ENCODE assay signal across 8 cellular contexts in the genomic region with DNA sequence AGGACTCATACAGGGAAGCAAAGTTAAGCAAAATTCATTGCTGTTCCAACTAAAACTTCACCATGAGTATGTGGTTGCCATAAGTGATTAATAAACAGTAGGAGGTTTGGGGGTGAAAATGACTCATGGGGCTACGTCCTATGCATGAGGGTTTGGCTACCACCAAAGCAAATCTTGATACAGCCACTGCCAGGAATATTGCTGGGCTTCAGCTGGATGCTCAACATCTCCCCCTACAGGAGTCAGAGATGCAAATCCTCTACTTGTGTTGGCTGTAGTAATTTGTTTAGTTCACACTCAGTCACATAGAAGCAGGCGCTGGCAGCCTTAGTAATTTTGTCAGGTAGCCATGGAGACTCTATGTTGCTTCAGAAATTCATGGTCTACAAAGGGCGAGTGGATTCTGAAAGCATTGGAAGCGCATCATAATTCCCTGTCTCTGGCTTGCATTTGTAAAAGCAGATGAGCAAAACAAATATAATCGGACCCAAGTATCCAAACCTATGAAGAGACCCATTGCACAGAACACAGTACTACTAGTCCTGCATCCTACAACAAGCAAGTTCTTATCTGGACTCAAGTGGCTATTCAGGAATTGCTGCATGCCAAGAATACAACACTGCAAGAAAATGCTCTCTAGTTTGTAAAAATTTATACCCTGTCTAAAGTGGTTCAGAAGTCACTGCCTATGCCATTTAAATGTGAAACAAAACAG.
DNase-seq lines count a peak whose midpoint lies in the region; ATAC-seq, FAIRE-seq and TF ChIP-seq lines count a peak whose summit lies in the region.

No MANE protein-coding gene starts in this region.

- no peak overlapping the region for H2BK120ac ChIP-seq in H1 (replicated peaks; ENCODE audit: low read depth, low read length)

- no peak overlapping the region for H3K9ac ChIP-seq in H1 (replicated peaks in 1 of 4; ENCODE audit: extremely low read depth in 1 of 4, low read depth in 3 of 4, low read length in 3 of 4)

- 54% methylated on average over 5 of the region's 5 CpGs; no CpG with 5 or more reads in 1 of the 2 experiments for WGBS in H1 (ENCODE audit: extremely low coverage in 1 of 2, insufficient coverage in 1 of 2, insufficient read length in 1 of 2, insufficient replicate concordance in 2 of 2, low coverage in 1 of 2, low lambda C conversion rate in 2 of 2, missing lambda C conversion rate in 1 of 2), 2 experiments

- H3K56ac ChIP-seq in H1 (replicated peaks; ENCODE audit: insufficient read length, low read depth, low read length) = no peak overlapping the region

- no peak overlapping the region for H4K91ac ChIP-seq in H1 (replicated peaks; ENCODE audit: insufficient read length, low read length)

- H3K27me3 Mint-ChIP-seq in stimulated activated naive B cell treated with anti-CD40 and anti-IgM and Interleukin-4, amounts not matched to agents 10 μg/mL and 1 μg/mL and 100 μg/mL, for 72 hours = peaks cover 31 to 35% of the 10 kb centered on the region in 2 donors

- FAIRE-seq in H1 (lab: Jason Lieb, UNC) = peak; percentile 52

- no peak overlapping the region for H3K4me3 ChIP-seq in H1 (ENCODE audit: extremely low read depth in 1 of 4, insufficient read depth in 2 of 4, low read depth in 3 of 4, low read length in 4 of 4)
- no peak overlapping the region for H3K4me3 ChIP-seq in mucosa of descending colon

- H3K14ac ChIP-seq in H1 (ENCODE audit: insufficient read length) = no peak overlapping the region

- H3K4me1 Mint-ChIP-seq in stimulated activated naive B cell treated with anti-CD40 and anti-IgM and Interleukin-4, amounts not matched to agents 10 μg/mL and 1 μg/mL and 100 μg/mL, for 72 hours = peaks cover 2 to 6% of the 10 kb centered on the region in 2 donors

- H3K36me3 Mint-ChIP-seq in stimulated activated naive B cell treated with anti-CD40 and anti-IgM and Interleukin-4, amounts not matched to agents 10 μg/mL and 1 μg/mL and 100 μg/mL, for 72 hours = no peaks in the 10 kb centered on the region

- no peaks in the 10 kb centered on the region for H3K79me2 ChIP-seq in H1 (ENCODE audit: control insufficient read depth in 1 of 2, insufficient read depth in 2 of 2, low read length in 2 of 2)

- H3K18ac ChIP-seq in H1 (ENCODE audit: extremely low read depth, low read length) = no peak overlapping the region

- H4K20me1 ChIP-seq in H1 (replicated peaks in 1 of 2; ENCODE audit: control insufficient read depth in 1 of 2, insufficient read depth in 2 of 2, low read length in 2 of 2) = no peaks in the 10 kb centered on the region

- H3K9me3 ChIP-seq in H1 (ENCODE audit: insufficient read depth in 2 of 2, low read depth in 1 of 2, low read length in 1 of 2) (no peaks in the 10 kb centered on the region; a peak in 1 of 4 replicates), mucosa of descending colon (no peaks in the 10 kb centered on the region)

- no peak for TF ChIP-seq EP300 in H1 (IDR thresholded peaks at IDR 0.05; ENCODE audit: borderline replicate concordance in 1 of 2, low read depth in 2 of 2, low read length in 2 of 2)

- H2BK20ac ChIP-seq in H1 (ENCODE audit: low read length) = no peak overlapping the region

- TF ChIP-seq CTCF in H1 (IDR thresholded peaks at IDR 0.05; ENCODE audit: control extremely low read depth in 1 of 3, insufficient read depth in 1 of 3, low read depth in 1 of 3, low read length in 3 of 3) (peak; percentile 28 to 88 (median 68)), mucosa of descending colon (IDR thresholded peaks at IDR 0.05) (peak; percentile 57)

- intact Hi-C loops in mucosa of descending colon (cut with DNase I, micrococcal nuclease) = no loop called here

- H3K23me2 ChIP-seq in H1 (ENCODE audit: low read depth, low read length) = no peaks in the 10 kb centered on the region

- CTCF ChIA-PET in HEK293T (lab: Yijun Ruan, JAX) (interaction anchor here (0.6 to 1.0 kb wide), 3 partner anchors 15 to 662 kb away, joined by 3 read pairs; no protein-coding TSS in a partner anchor), H1 (lab: Charles Lee; ENCODE audit: partially characterized antibody) (interaction anchor here (0.6 to 4.8 kb wide), 25 partner anchors 11 to 354 kb away, joined by 3 to 27 read pairs (median 3); no protein-coding TSS in a partner anchor)

- no peak overlapping the region for H3K4ac ChIP-seq in H1 (replicated peaks; ENCODE audit: insufficient read length, low read depth, low read length)

- H2BK5ac ChIP-seq in H1 (ENCODE audit: low read depth, low read length) = no peak overlapping the region

- TF ChIP-seq RAD21 in H1 (IDR thresholded peaks at IDR 0.05 in 1 of 2, conservative IDR thresholded peaks at IDR 0.05 in 1 of 2; ENCODE audit: low read depth in 2 of 2, low read length in 2 of 2) = peak; percentile 66 to 74

- no peak for TF ChIP-seq POLR2A in H1 (IDR thresholded peaks at IDR 0.05; ENCODE audit: control extremely low read depth in 1 of 2, low read depth in 2 of 2, low read length in 2 of 2)

- POLR2A ChIA-PET in HEK293T (lab: Yijun Ruan, JAX) = no interaction called here
- POLR2A ChIA-PET in H1 (lab: Charles Lee; ENCODE audit: partially characterized antibody) = no interaction called here

- H3K9me3 Mint-ChIP-seq in stimulated activated naive B cell treated with anti-CD40 and anti-IgM and Interleukin-4, amounts not matched to agents 10 μg/mL and 1 μg/mL and 100 μg/mL, for 72 hours = peaks cover 0 to 1% of the 10 kb centered on the region in 2 donors

- ATAC-seq in mucosa of descending colon = peak; percentile 91
- peak; percentile 72 to 80 for ATAC-seq in stimulated activated naive B cell treated with anti-CD40 and anti-IgM and Interleukin-4, amounts not matched to agents 10 μg/mL and 1 μg/mL and 100 μg/mL, for 72 hours (replicated peaks)
- ATAC-seq in HG02763 (IDR thresholded peaks at IDR 0.05; ENCODE audit: unreplicated experiment) = no peak

- no peak overlapping the region for H3K23ac ChIP-seq in H1 (ENCODE audit: insufficient read length)

- H3K4me3 Mint-ChIP-seq in stimulated activated naive B cell treated with anti-CD40 and anti-IgM and Interleukin-4, amounts not matched to agents 10 μg/mL and 1 μg/mL and 100 μg/mL, for 72 hours = no peak overlapping the region

- no peak overlapping the region for H2AK5ac ChIP-seq in H1 (ENCODE audit: low read depth, low read length)

- no peak overlapping the region for H3K27ac ChIP-seq in H1 (ENCODE audit: low read depth, low read length)

- H2AFZ ChIP-seq in H1 (ENCODE audit: low read length) = peak overlapping the region; percentile 70; the same call in 1 of the 2 replicates

- peaks cover 0 to 3% (median 0%) of the 10 kb centered on the region in 4 experiments; a peak in 2 of 7 replicates for H3K4me1 ChIP-seq in H1 (replicated peaks in 1 of 4; ENCODE audit: control insufficient read depth in 3 of 4, insufficient read depth in 4 of 4, low read length in 3 of 4)
- H3K4me1 ChIP-seq in mucosa of descending colon (ENCODE audit: low read depth) = no peaks in the 10 kb centered on the region

- H4K5ac ChIP-seq in H1 (ENCODE audit: insufficient read length, low read depth, low read length) = no peak overlapping the region

- H3K27ac Mint-ChIP-seq in stimulated activated naive B cell treated with anti-CD40 and anti-IgM and Interleukin-4, amounts not matched to agents 10 μg/mL and 1 μg/mL and 100 μg/mL, for 72 hours = no peak overlapping the region

- no peaks in the 10 kb centered on the region for H3K79me1 ChIP-seq in H1 (ENCODE audit: low read depth, low read length)

- H3K36me3 ChIP-seq in H1 (ENCODE audit: control insufficient read depth in 2 of 4, insufficient read depth in 4 of 4, low read length in 3 of 4) (no peaks in the 10 kb centered on the region), mucosa of descending colon (ENCODE audit: low read depth) (no peaks in the 10 kb centered on the region)

- H3K4me2 ChIP-seq in H1 (ENCODE audit: insufficient read depth in 1 of 2, low read depth in 2 of 2, low read length in 2 of 2) = no peak overlapping the region

- no peaks in the 10 kb centered on the region for H3K27me3 ChIP-seq in H1 (replicated peaks in 1 of 4; ENCODE audit: control insufficient read depth in 3 of 4, extremely low read depth in 1 of 4, insufficient read depth in 3 of 4, low read length in 3 of 4)

- H2BK12ac ChIP-seq in H1 (ENCODE audit: low read depth, low read length) = no peak overlapping the region

- H4K8ac ChIP-seq in H1 (ENCODE audit: extremely low read depth, insufficient read depth, low read length) = no peak overlapping the region

- DNase-seq in ELR (ENCODE audit: low read depth) (peak; percentile 97), HEK293T (ENCODE audit: extremely low spot score) (peak; percentile 71), NCI-H446 treated with DMSO at 0.1 percent for 48 hours (lab: John Stamatoyannopoulos, UW) (peak; percentile 8), H1 (ENCODE audit: low read depth in 1 of 2, low spot score in 2 of 2) (peak; percentile 21 to 58), mucosa of descending colon (peak in 1 of 3 donors; percentile 60)
- peak; percentile 64 to 74 for DNase-seq in activated CD4-positive, alpha-beta T cell treated with anti-CD3 and anti-CD28 coated beads, Interleukin-2, amount 50 U/mL, for 4 hours
- peak; percentile 9 for DNase-seq in stimulated activated naive B cell treated with anti-CD40 and anti-IgM and Interleukin-4, amounts not matched to agents 10 μg/mL and 1 μg/mL and 100 μg/mL, for 72 hours

- H2BK15ac ChIP-seq in H1 (ENCODE audit: low read length) = no peak overlapping the region

TF ChIP-seq in HEK293T, 16 proteins besides CTCF, POLR2A, EP300 and RAD21 (continues in another document):
- TF ChIP-seq SP1 (IDR thresholded peaks at IDR 0.05) = no peak
- TF ChIP-seq FOXK2 (IDR thresholded peaks at IDR 0.05) = no peak
- TF ChIP-seq SUZ12 (IDR thresholded peaks at IDR 0.05) = no peak

TF ChIP-seq in H1, 55 proteins besides CTCF, POLR2A, EP300 and RAD21 (continues in another document):
- TF ChIP-seq SRF (IDR thresholded peaks at IDR 0.05; ENCODE audit: low read depth, low read length) (no peak), TAF7 (optimal IDR thresholded peaks at IDR 0.05; ENCODE audit: borderline replicate concordance, low read depth, low read length) (no peak), MAFK (IDR thresholded peaks at IDR 0.05; ENCODE audit: low read depth, low read length) (no peak), TAF1 (IDR thresholded peaks at IDR 0.05; ENCODE audit: low read depth, low read length) (no peak), HDAC6 (IDR thresholded peaks at IDR 0.05; ENCODE audit: low read depth, low read length) (no peak), GTF2F1 (IDR thresholded peaks at IDR 0.05; ENCODE audit: borderline replicate concordance, low read depth, low read length) (no peak), CBX8 (IDR thresholded peaks at IDR 0.05; ENCODE audit: borderline replicate concordance, low read depth, low read length) (no peak)
- TF ChIP-seq, protein P1, sequence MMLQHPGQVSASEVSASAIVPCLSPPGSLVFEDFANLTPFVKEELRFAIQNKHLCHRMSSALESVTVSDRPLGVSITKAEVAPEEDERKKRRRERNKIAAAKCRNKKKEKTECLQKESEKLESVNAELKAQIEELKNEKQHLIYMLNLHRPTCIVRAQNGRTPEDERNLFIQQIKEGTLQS (IDR thresholded peaks at IDR 0.05; ENCODE audit: insufficient read depth, low read depth, low read length) = no peak
- TF ChIP-seq, protein P2, sequence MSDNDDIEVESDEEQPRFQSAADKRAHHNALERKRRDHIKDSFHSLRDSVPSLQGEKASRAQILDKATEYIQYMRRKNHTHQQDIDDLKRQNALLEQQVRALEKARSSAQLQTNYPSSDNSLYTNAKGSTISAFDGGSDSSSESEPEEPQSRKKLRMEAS (IDR thresholded peaks at IDR 0.05) = no peak
